Comparison of ENCODE assay signal across 10 cellular contexts in the genomic region with DNA sequence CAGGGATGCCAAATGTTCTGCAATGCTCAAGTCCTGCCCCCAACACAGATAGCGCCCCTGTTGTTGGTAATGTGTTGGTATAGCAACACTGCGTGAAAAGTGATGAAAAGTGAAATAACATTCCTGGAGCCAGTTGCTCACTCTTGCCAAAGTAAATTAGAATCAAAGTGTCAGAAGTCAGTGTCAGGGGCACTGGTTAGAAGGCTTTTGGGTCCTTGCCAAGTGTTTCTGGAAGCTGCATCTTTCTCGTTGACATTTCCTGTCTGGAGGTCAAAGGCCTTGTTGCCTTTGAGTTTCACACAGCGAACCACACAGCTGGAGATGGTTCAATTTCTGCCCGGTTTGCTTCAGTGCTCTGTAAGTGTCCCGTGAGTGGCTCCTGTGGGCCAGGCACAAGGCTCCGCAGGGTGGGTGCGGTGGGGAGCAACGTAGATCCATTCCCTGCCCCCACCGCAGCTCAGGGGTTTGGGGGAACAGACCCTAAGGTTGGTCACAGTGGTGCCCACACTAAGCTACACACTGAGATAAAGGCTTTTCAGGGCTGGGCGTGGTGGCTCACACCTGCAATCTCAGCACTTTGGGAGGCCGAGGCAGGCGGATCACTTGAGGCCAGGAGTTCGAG. TPM values are rescaled to one million over a fixed set of nuclear protein-coding genes. Genes with fewer than 3 reads are reported as not detected.
A peak's percentile ranks its signal among the peaks of the same experiment; 100 is the strongest.
DNase-seq lines count a peak whose midpoint lies in the region; ATAC-seq, FAIRE-seq and TF ChIP-seq lines count a peak whose summit lies in the region.
"Had no signal": no experiment of that assay in that cellular context is flagged by ENCODE, and none has a peak within 500 bp of the region (broad histone marks: within the 10 kb centered on the region; RNA-seq: fewer than 3 reads in every experiment).

No MANE protein-coding gene starts in this region.

- H3K36me3 ChIP-seq in HCT116 (ENCODE audit: control insufficient read depth in 1 of 2, insufficient read depth in 2 of 2, low read length in 2 of 2) = no peaks in the 10 kb centered on the region
- no peaks in the 10 kb centered on the region; the same call in 1 of the 2 replicates for H3K36me3 ChIP-seq in Panc1 (ENCODE audit: control insufficient read depth, insufficient read depth, low read length)
- H3K36me3 ChIP-seq in HepG2 (replicated peaks in 1 of 2; ENCODE audit: control insufficient read depth in 1 of 2, insufficient read depth in 2 of 2, low read length in 2 of 2) = no peaks in the 10 kb centered on the region
- H3K36me3 ChIP-seq: tibial nerve had no signal

- H3K4me1 ChIP-seq in HCT116 (ENCODE audit: control insufficient read depth in 1 of 2, insufficient read depth in 2 of 2, low read length in 2 of 2) (peaks cover 75 to 88% of the 10 kb centered on the region in 2 experiments), Panc1 (ENCODE audit: control insufficient read depth, insufficient read depth, low read length) (peaks cover 27% of the 10 kb centered on the region), HepG2 (ENCODE audit: insufficient read depth, low read length) (peaks cover 95% of the 10 kb centered on the region)

- intact Hi-C loops in HCT116 (cut with micrococcal nuclease) = no loop called here
- intact Hi-C loops in Panc1 (cut with micrococcal nuclease; ENCODE audit: unreplicated experiment) = no loop called here
- intact Hi-C loops in HepG2 (cut with micrococcal nuclease; ENCODE audit: unreplicated experiment) = loop anchor here (2.0 kb wide), 1 partner anchor 431 kb away; a partner anchor contains a TSS

- RAD21 ChIA-PET in HCT116 (lab: Charles Lee; ENCODE audit: low non-redundant PET in 1 of 2, low total read pairs in 2 of 2, uncharacterized antibody in 2 of 2, unreplicated experiment in 2 of 2) = no interaction called here

- TF ChIP-seq POLR2A in HCT116 (IDR thresholded peaks at IDR 0.05; ENCODE audit: borderline replicate concordance, extremely low read depth, insufficient read depth, insufficient read length) (no peak), HepG2 (IDR thresholded peaks at IDR 0.05; ENCODE audit: insufficient read depth in 1 of 2, low read depth in 2 of 2, low read length in 2 of 2) (no peak)

- TF ChIP-seq RAD21 in HCT116 (IDR thresholded peaks at IDR 0.05; ENCODE audit: low read depth) = no peak
- peak; percentile 25; the same call in 1 of the 2 replicates for TF ChIP-seq RAD21 in HepG2 (CRISPR knock-in tag; IDR thresholded peaks at IDR 0.05)

- DNase-seq in HCT116 (ENCODE audit: low read depth, low spot score) (no peak), Panc1 (ENCODE audit: low read depth, low spot score) (no peak), HepG2 (ENCODE audit: low spot score) (peak; percentile 96), anterior cingulate cortex (lab: John Stamatoyannopoulos, UW) (no peak), NCI-H2171 treated with DMSO at 0.1 percent for 48 hours (lab: John Stamatoyannopoulos, UW) (no peak), NCI-H1092 (lab: John Stamatoyannopoulos, UW) (no peak)
- DNase-seq: amniotic stem cell, KBM-7 had no signal

- BruUV-seq in HCT116 (replicated peaks; lab: Mats Ljungman, UMichigan) (no TSS peak), Panc1 (replicated peaks; lab: Mats Ljungman, UMichigan) (no TSS peak), HepG2 (replicated peaks; lab: Mats Ljungman, UMichigan) (no TSS peak)

- 2% methylated on average over 11 of the region's 14 CpGs for WGBS in HepG2 (ENCODE audit: low lambda C conversion rate)

- peak overlapping the region; percentile 34 for H3K4me2 ChIP-seq in HCT116 (ENCODE audit: low read length)
- peak overlapping the region; percentile 60 for H3K4me2 ChIP-seq in HepG2 (ENCODE audit: low read depth, low read length)

- H3K9ac ChIP-seq in HCT116 (ENCODE audit: low read length) = peak overlapping the region; percentile 14; the same call in 1 of the 2 replicates
- peak overlapping the region; percentile 9 for H3K9ac ChIP-seq in HepG2 (ENCODE audit: insufficient read depth, low read depth, low read length)

- H2AFZ ChIP-seq in HCT116 (ENCODE audit: low read depth, low read length, poor library complexity, severe bottlenecking) (no peak overlapping the region), HepG2 (ENCODE audit: low read length) (no peak overlapping the region)

- H3K4me3 ChIP-seq in HCT116 (replicated peaks in 1 of 2; ENCODE audit: low read depth in 1 of 2, low read length in 2 of 2) = no peak overlapping the region
- no peak overlapping the region for H3K4me3 ChIP-seq in Panc1 (ENCODE audit: low read depth in 2 of 2, low read length in 2 of 2)
- H3K4me3 ChIP-seq in HepG2 (replicated peaks in 1 of 3; ENCODE audit: insufficient read depth in 1 of 3, low read depth in 2 of 3, low read length in 3 of 3) = peak overlapping the region in 1 of 3 experiments; percentile 34; a peak in 3 of 6 replicates
- H3K4me3 ChIP-seq: tibial nerve had no signal

- H3K9me3 ChIP-seq in HCT116 (ENCODE audit: control insufficient read depth in 1 of 2, insufficient read depth in 1 of 2, low read depth in 1 of 2, low read length in 2 of 2) (no peaks in the 10 kb centered on the region), Panc1 (ENCODE audit: control insufficient read depth, insufficient read depth, low read depth, low read length) (no peaks in the 10 kb centered on the region), HepG2 (ENCODE audit: low read length) (no peaks in the 10 kb centered on the region)
- H3K9me3 ChIP-seq: tibial nerve had no signal

- no peaks in the 10 kb centered on the region for H3K9me2 ChIP-seq in HCT116 (ENCODE audit: insufficient read depth)

- ATAC-seq in HCT116 (no peak), Panc1 (no peak), HepG2 (peak; percentile 15)

- H4K20me1 ChIP-seq in HCT116 (ENCODE audit: insufficient read depth) = no peaks in the 10 kb centered on the region
- H4K20me1 ChIP-seq in HepG2 (ENCODE audit: insufficient read depth, low read length) = no peaks in the 10 kb centered on the region

- H3K27ac ChIP-seq in HCT116 (ENCODE audit: low read depth, low read length) (peak overlapping the region; percentile 4; the same call in 1 of the 2 replicates), Panc1 (ENCODE audit: low read length) (peak overlapping the region; percentile 53), HepG2 (ENCODE audit: extremely low read length, insufficient read depth, low read length) (peak overlapping the region; percentile 7)
- H3K27ac ChIP-seq: tibial nerve had no signal

- peak in 1 of 2 experiments; percentile 88; a peak in 2 of 4 replicates for TF ChIP-seq EP300 in HepG2 (IDR thresholded peaks at IDR 0.05; ENCODE audit: low read depth in 2 of 2, low read length in 2 of 2)
- TF ChIP-seq EP300 in HepG2 (CRISPR knock-in tag; IDR thresholded peaks at IDR 0.05; ENCODE audit: borderline replicate concordance) = peak; percentile 72

- H3K27me3 ChIP-seq in HCT116 (ENCODE audit: insufficient read depth, low read length) (no peaks in the 10 kb centered on the region), Panc1 (ENCODE audit: control insufficient read depth, insufficient read depth, low read length) (no peaks in the 10 kb centered on the region), HepG2 (ENCODE audit: control insufficient read depth in 1 of 2, insufficient read depth in 2 of 2, low read length in 2 of 2) (peaks cover 0 to 17% of the 10 kb centered on the region in 2 experiments; a peak in 2 of 5 replicates)
- H3K27me3 ChIP-seq: tibial nerve had no signal

- in situ Hi-C loops in Panc1 (cut with HindIII; ENCODE audit: low pct_unique_long_range_greater_than_20kb, low sequenced_read_pairs) = no loop called here
- in situ Hi-C loops in HepG2 (cut with HindIII; ENCODE audit: extremely low pct_ligation_motif_present, low pct_unique_long_range_greater_than_20kb) = no loop called here

- POLR2A ChIA-PET in HCT116 (lab: Charles Lee) = interaction anchor here (1.2 to 1.8 kb wide), 4 partner anchors 10 to 25 kb away, joined by 3 to 5 read pairs (median 4); a partner anchor contains a TSS
- POLR2A ChIA-PET in Panc1 (lab: Charles Lee) = interaction anchor here (0.7 kb wide), 1 partner anchor 10 kb away, joined by 6 read pairs; no protein-coding TSS in a partner anchor
- POLR2A ChIA-PET in HepG2 (lab: Yijun Ruan, JAX) = interaction anchor here (0.7 to 3.2 kb wide), 16 partner anchors 9 to 187 kb away, joined by 3 to 12 read pairs (median 4); a partner anchor contains a TSS

- H3K79me2 ChIP-seq in HCT116 (ENCODE audit: insufficient read depth, low read length) (peaks cover 13% of the 10 kb centered on the region), HepG2 (ENCODE audit: insufficient read depth, low read length) (no peaks in the 10 kb centered on the region)

- FAIRE-seq in HepG2 (lab: Jason Lieb, UNC) = peak; percentile 98
- FAIRE-seq: TTC549 had no signal

- CTCF ChIA-PET in HCT116 (lab: Charles Lee) (interaction anchor here (0.7 to 2.2 kb wide), 2 partner anchors 14 to 30 kb away, joined by 4 to 7 read pairs; no protein-coding TSS in a partner anchor), Panc1 (lab: Charles Lee) (interaction anchor here (0.6 kb wide), 3 partner anchors 11 to 49 kb away, joined by 3 to 9 read pairs (median 6); no protein-coding TSS in a partner anchor), HepG2 (lab: Yijun Ruan, JAX; ENCODE audit: low intra/inter-chr PET ratio, low total read pairs) (no interaction called here)

- no peak for TF ChIP-seq CTCF in HCT116 (IDR thresholded peaks at IDR 0.05 in 2 of 3, conservative IDR thresholded peaks at IDR 0.05 in 1 of 3; ENCODE audit: borderline replicate concordance in 1 of 3, insufficient read depth in 1 of 3, low read depth in 2 of 3, low read length in 2 of 3)
- no peak for TF ChIP-seq CTCF in Panc1 (IDR thresholded peaks at IDR 0.05)
- TF ChIP-seq CTCF in HepG2 (CRISPR knock-in tag; IDR thresholded peaks at IDR 0.05) = no peak

RNA-seq across cellular contexts. Expression of a gene that starts 3.6 kb away (rescaled TPM):
- 79.3 TPM for total RNA-seq in HCT116 (2021; ENCODE audit: unreplicated experiment)
- polyA plus RNA-seq in HCT116 (2012) = 60.1 and 73.5 TPM in 2 replicates
- 46.6 TPM for total RNA-seq in Panc1 (2021; ENCODE audit: unreplicated experiment)
- 70.7 TPM for polyA plus RNA-seq in Panc1 (2012; ENCODE audit: insufficient read length)
- total RNA-seq in HepG2 (2016; rRNA removed; fragmentation: Illumina TruSeq; extraction: Trizol) = 0.42 and 0.69 TPM in 2 replicates
- 0.20 TPM in 1 of 2 replicates, not detected in the other for total RNA-seq in HepG2 (2016; cell fraction: cytosol; rRNA removed; fragmentation: Illumina TruSeq; extraction: Trizol; ENCODE audit: low read depth)
- total RNA-seq in HepG2 (2016; cell fraction: insoluble cytoplasmic fraction; rRNA removed; fragmentation: Illumina TruSeq; extraction: Trizol) = 0.18 and 0.41 TPM in 2 replicates
- total RNA-seq in HepG2 (2016; cell fraction: membrane; rRNA removed; fragmentation: Illumina TruSeq; extraction: Trizol) = 0.41 and 0.56 TPM in 2 replicates
- 0.50 and 0.63 TPM in 2 replicates for total RNA-seq in HepG2 (2016; cell fraction: nucleus; rRNA removed; fragmentation: Illumina TruSeq; extraction: Trizol)
- 5.6 and 10.9 TPM in 2 replicates for polyA plus RNA-seq in HepG2 (2011; rRNA removed)
- polyA plus RNA-seq in HepG2 (2011; cell fraction: cytosol; rRNA removed) = 5.4 and 6.9 TPM in 2 replicates
- polyA plus RNA-seq in HepG2 (2011; cell fraction: nucleus; rRNA removed) = 29.9 and 34.7 TPM in 2 replicates
- polyA plus RNA-seq in HepG2 (2012) = 2.2 and 2.9 TPM in 2 replicates
- polyA plus RNA-seq in HepG2 (2016; cell fraction: cytosol; fragmentation: Illumina TruSeq; extraction: Trizol; ENCODE audit: low read depth) = 0.05 and 0.19 TPM in 2 replicates
- 0.27 and 0.41 TPM in 2 replicates for polyA plus RNA-seq in HepG2 (2016; cell fraction: insoluble cytoplasmic fraction; fragmentation: Illumina TruSeq; extraction: Trizol; ENCODE audit: low read depth)
- 0.14 and 0.18 TPM in 2 replicates for polyA plus RNA-seq in HepG2 (2016; cell fraction: membrane; fragmentation: Illumina TruSeq; extraction: Trizol; ENCODE audit: low read depth)
- polyA plus RNA-seq in HepG2 (2016; cell fraction: nucleus; fragmentation: Illumina TruSeq; extraction: Trizol; ENCODE audit: insufficient read depth, low read depth) = 0.77 and 1.00 TPM in 2 replicates
- polyA minus RNA-seq in HepG2 (2011; rRNA and poly(A)+ RNA removed; ENCODE audit: low replicate concordance) = 20.1 and 31.6 TPM in 2 replicates
- polyA minus RNA-seq in HepG2 (2011; cell fraction: cytosol; rRNA and poly(A)+ RNA removed) = 4.4 and 5.7 TPM in 2 replicates
- polyA minus RNA-seq in HepG2 (2011; cell fraction: nucleus; rRNA and poly(A)+ RNA removed) = 7.1 and 7.5 TPM in 2 replicates

RNA-seq across cellular contexts. Expression of a gene that starts 25.6 kb away (rescaled TPM):
- total RNA-seq in HCT116 (2021; ENCODE audit: unreplicated experiment) (43.2 TPM), Panc1 (2021; ENCODE audit: unreplicated experiment) (48.7 TPM), HepG2 (2016; rRNA removed; fragmentation: Illumina TruSeq; extraction: Trizol) (4.2 and 4.4 TPM in 2 replicates)
- polyA plus RNA-seq in HCT116 (2012) = 25.9 and 27.2 TPM in 2 replicates
- polyA plus RNA-seq in Panc1 (2012; ENCODE audit: insufficient read length) = 74.7 TPM
- 1.8 TPM in 2 replicates for total RNA-seq in HepG2 (2016; cell fraction: cytosol; rRNA removed; fragmentation: Illumina TruSeq; extraction: Trizol; ENCODE audit: low read depth)
- 4.1 and 4.5 TPM in 2 replicates for total RNA-seq in HepG2 (2016; cell fraction: insoluble cytoplasmic fraction; rRNA removed; fragmentation: Illumina TruSeq; extraction: Trizol)
- 3.8 and 4.0 TPM in 2 replicates for total RNA-seq in HepG2 (2016; cell fraction: membrane; rRNA removed; fragmentation: Illumina TruSeq; extraction: Trizol)
- total RNA-seq in HepG2 (2016; cell fraction: nucleus; rRNA removed; fragmentation: Illumina TruSeq; extraction: Trizol) = 3.8 and 3.9 TPM in 2 replicates
- 3.9 and 5.1 TPM in 2 replicates for polyA plus RNA-seq in HepG2 (2011; rRNA removed)
- polyA plus RNA-seq in HepG2 (2011; cell fraction: cytosol; rRNA removed) = 4.8 TPM in 2 replicates
- polyA plus RNA-seq in HepG2 (2011; cell fraction: nucleus; rRNA removed) = 6.2 and 6.9 TPM in 2 replicates
- polyA plus RNA-seq in HepG2 (2012) = 6.6 and 10.2 TPM in 2 replicates
- 2.1 and 2.2 TPM in 2 replicates for polyA plus RNA-seq in HepG2 (2016; cell fraction: cytosol; fragmentation: Illumina TruSeq; extraction: Trizol; ENCODE audit: low read depth)
- polyA plus RNA-seq in HepG2 (2016; cell fraction: insoluble cytoplasmic fraction; fragmentation: Illumina TruSeq; extraction: Trizol; ENCODE audit: low read depth) = 8.6 and 11.0 TPM in 2 replicates
- 4.0 and 4.8 TPM in 2 replicates for polyA plus RNA-seq in HepG2 (2016; cell fraction: membrane; fragmentation: Illumina TruSeq; extraction: Trizol; ENCODE audit: low read depth)
- 7.7 and 8.7 TPM in 2 replicates for polyA plus RNA-seq in HepG2 (2016; cell fraction: nucleus; fragmentation: Illumina TruSeq; extraction: Trizol; ENCODE audit: insufficient read depth, low read depth)
- polyA minus RNA-seq in HepG2 (2011; rRNA and poly(A)+ RNA removed; ENCODE audit: low replicate concordance) = 9.1 and 17.2 TPM in 2 replicates
- 4.5 and 4.6 TPM in 2 replicates for polyA minus RNA-seq in HepG2 (2011; cell fraction: cytosol; rRNA and poly(A)+ RNA removed)
- polyA minus RNA-seq in HepG2 (2011; cell fraction: nucleus; rRNA and poly(A)+ RNA removed) = 7.9 and 8.1 TPM in 2 replicates

RNA-seq across cellular contexts. Expression of a gene that starts 37.1 kb away (rescaled TPM):
- total RNA-seq in HCT116 (2021; ENCODE audit: unreplicated experiment) = 23.3 TPM
- 17.9 and 19.0 TPM in 2 replicates for polyA plus RNA-seq in HCT116 (2012)
- 34.9 TPM for total RNA-seq in Panc1 (2021; ENCODE audit: unreplicated experiment)
- polyA plus RNA-seq in Panc1 (2012; ENCODE audit: insufficient read length) = 29.9 TPM
- total RNA-seq in HepG2 (2016; rRNA removed; fragmentation: Illumina TruSeq; extraction: Trizol) = 27.5 and 28.3 TPM in 2 replicates
- total RNA-seq in HepG2 (2016; cell fraction: cytosol; rRNA removed; fragmentation: Illumina TruSeq; extraction: Trizol; ENCODE audit: low read depth) = 3.8 and 5.6 TPM in 2 replicates
- total RNA-seq in HepG2 (2016; cell fraction: insoluble cytoplasmic fraction; rRNA removed; fragmentation: Illumina TruSeq; extraction: Trizol) = 24.3 and 26.6 TPM in 2 replicates
- 15.3 and 15.8 TPM in 2 replicates for total RNA-seq in HepG2 (2016; cell fraction: membrane; rRNA removed; fragmentation: Illumina TruSeq; extraction: Trizol)
- total RNA-seq in HepG2 (2016; cell fraction: nucleus; rRNA removed; fragmentation: Illumina TruSeq; extraction: Trizol) = 16.1 TPM in 2 replicates
- polyA plus RNA-seq in HepG2 (2011; rRNA removed) = 32.6 and 35.2 TPM in 2 replicates
- 26.2 and 29.9 TPM in 2 replicates for polyA plus RNA-seq in HepG2 (2011; cell fraction: cytosol; rRNA removed)
- polyA plus RNA-seq in HepG2 (2011; cell fraction: nucleus; rRNA removed) = 26.6 and 29.2 TPM in 2 replicates
- 15.9 and 21.3 TPM in 2 replicates for polyA plus RNA-seq in HepG2 (2012)
- 2.8 and 2.9 TPM in 2 replicates for polyA plus RNA-seq in HepG2 (2016; cell fraction: cytosol; fragmentation: Illumina TruSeq; extraction: Trizol; ENCODE audit: low read depth)
- 23.4 and 28.3 TPM in 2 replicates for polyA plus RNA-seq in HepG2 (2016; cell fraction: insoluble cytoplasmic fraction; fragmentation: Illumina TruSeq; extraction: Trizol; ENCODE audit: low read depth)
- polyA plus RNA-seq in HepG2 (2016; cell fraction: membrane; fragmentation: Illumina TruSeq; extraction: Trizol; ENCODE audit: low read depth) = 9.8 and 10.2 TPM in 2 replicates
- polyA plus RNA-seq in HepG2 (2016; cell fraction: nucleus; fragmentation: Illumina TruSeq; extraction: Trizol; ENCODE audit: insufficient read depth, low read depth) = 26.8 and 29.5 TPM in 2 replicates
- 25.3 and 27.5 TPM in 2 replicates for polyA minus RNA-seq in HepG2 (2011; rRNA and poly(A)+ RNA removed; ENCODE audit: low replicate concordance)
- 11.1 and 12.5 TPM in 2 replicates for polyA minus RNA-seq in HepG2 (2011; cell fraction: cytosol; rRNA and poly(A)+ RNA removed)
- polyA minus RNA-seq in HepG2 (2011; cell fraction: nucleus; rRNA and poly(A)+ RNA removed) = 9.7 and 12.8 TPM in 2 replicates

RNA-seq across cellular contexts. Expression of a gene that starts 37.4 kb away (rescaled TPM):
- total RNA-seq in HCT116 (2021; ENCODE audit: unreplicated experiment) = 407 TPM
- polyA plus RNA-seq in HCT116 (2012) = 326 and 476 TPM in 2 replicates
- 413 TPM for total RNA-seq in Panc1 (2021; ENCODE audit: unreplicated experiment)
- 260 TPM for polyA plus RNA-seq in Panc1 (2012; ENCODE audit: insufficient read length)
- total RNA-seq in HepG2 (2016; rRNA removed; fragmentation: Illumina TruSeq; extraction: Trizol) = 428 and 565 TPM in 2 replicates
- 145 and 147 TPM in 2 replicates for total RNA-seq in HepG2 (2016; cell fraction: cytosol; rRNA removed; fragmentation: Illumina TruSeq; extraction: Trizol; ENCODE audit: low read depth)
- 423 and 597 TPM in 2 replicates for total RNA-seq in HepG2 (2016; cell fraction: insoluble cytoplasmic fraction; rRNA removed; fragmentation: Illumina TruSeq; extraction: Trizol)
- 127 and 132 TPM in 2 replicates for total RNA-seq in HepG2 (2016; cell fraction: membrane; rRNA removed; fragmentation: Illumina TruSeq; extraction: Trizol)
- total RNA-seq in HepG2 (2016; cell fraction: nucleus; rRNA removed; fragmentation: Illumina TruSeq; extraction: Trizol) = 130 and 138 TPM in 2 replicates
- polyA plus RNA-seq in HepG2 (2011; rRNA removed) = 151 and 158 TPM in 2 replicates
- polyA plus RNA-seq in HepG2 (2011; cell fraction: cytosol; rRNA removed) = 234 and 269 TPM in 2 replicates
- 56.2 and 75.0 TPM in 2 replicates for polyA plus RNA-seq in HepG2 (2011; cell fraction: nucleus; rRNA removed)
- 326 and 491 TPM in 2 replicates for polyA plus RNA-seq in HepG2 (2012)
- 154 and 165 TPM in 2 replicates for polyA plus RNA-seq in HepG2 (2016; cell fraction: cytosol; fragmentation: Illumina TruSeq; extraction: Trizol; ENCODE audit: low read depth)
- polyA plus RNA-seq in HepG2 (2016; cell fraction: insoluble cytoplasmic fraction; fragmentation: Illumina TruSeq; extraction: Trizol; ENCODE audit: low read depth) = 570 and 628 TPM in 2 replicates
- polyA plus RNA-seq in HepG2 (2016; cell fraction: membrane; fragmentation: Illumina TruSeq; extraction: Trizol; ENCODE audit: low read depth) = 119 and 124 TPM in 2 replicates
- 239 and 245 TPM in 2 replicates for polyA plus RNA-seq in HepG2 (2016; cell fraction: nucleus; fragmentation: Illumina TruSeq; extraction: Trizol; ENCODE audit: insufficient read depth, low read depth)
- polyA minus RNA-seq in HepG2 (2011; rRNA and poly(A)+ RNA removed; ENCODE audit: low replicate concordance) = 144 and 283 TPM in 2 replicates
- polyA minus RNA-seq in HepG2 (2011; cell fraction: cytosol; rRNA and poly(A)+ RNA removed) = 85.5 and 89.1 TPM in 2 replicates
- polyA minus RNA-seq in HepG2 (2011; cell fraction: nucleus; rRNA and poly(A)+ RNA removed) = 33.7 and 56.1 TPM in 2 replicates

RNA-seq across cellular contexts. Expression of a gene that starts 47.4 kb away (rescaled TPM):
- total RNA-seq in HCT116 (2021; ENCODE audit: unreplicated experiment) (115 TPM), Panc1 (2021; ENCODE audit: unreplicated experiment) (63.4 TPM), HepG2 (2016; rRNA removed; fragmentation: Illumina TruSeq; extraction: Trizol) (31.4 and 48.6 TPM in 2 replicates)
- polyA plus RNA-seq in HCT116 (2012) = 108 and 113 TPM in 2 replicates
- polyA plus RNA-seq in Panc1 (2012; ENCODE audit: insufficient read length) = 82.5 TPM
- total RNA-seq in HepG2 (2016; cell fraction: cytosol; rRNA removed; fragmentation: Illumina TruSeq; extraction: Trizol; ENCODE audit: low read depth) = 21.9 and 22.5 TPM in 2 replicates
- 34.5 and 55.6 TPM in 2 replicates for total RNA-seq in HepG2 (2016; cell fraction: insoluble cytoplasmic fraction; rRNA removed; fragmentation: Illumina TruSeq; extraction: Trizol)
- total RNA-seq in HepG2 (2016; cell fraction: membrane; rRNA removed; fragmentation: Illumina TruSeq; extraction: Trizol) = 26.2 and 30.0 TPM in 2 replicates
- total RNA-seq in HepG2 (2016; cell fraction: nucleus; rRNA removed; fragmentation: Illumina TruSeq; extraction: Trizol) = 41.8 and 49.7 TPM in 2 replicates
- 42.8 and 42.9 TPM in 2 replicates for polyA plus RNA-seq in HepG2 (2011; rRNA removed)
- 24.5 and 47.2 TPM in 2 replicates for polyA plus RNA-seq in HepG2 (2011; cell fraction: cytosol; rRNA removed)
- 143 and 153 TPM in 2 replicates for polyA plus RNA-seq in HepG2 (2011; cell fraction: nucleus; rRNA removed)
- polyA plus RNA-seq in HepG2 (2012) = 22.5 and 24.0 TPM in 2 replicates
- polyA plus RNA-seq in HepG2 (2016; cell fraction: cytosol; fragmentation: Illumina TruSeq; extraction: Trizol; ENCODE audit: low read depth) = 20.3 and 23.1 TPM in 2 replicates
- 30.7 and 32.5 TPM in 2 replicates for polyA plus RNA-seq in HepG2 (2016; cell fraction: insoluble cytoplasmic fraction; fragmentation: Illumina TruSeq; extraction: Trizol; ENCODE audit: low read depth)
- 20.1 and 23.2 TPM in 2 replicates for polyA plus RNA-seq in HepG2 (2016; cell fraction: membrane; fragmentation: Illumina TruSeq; extraction: Trizol; ENCODE audit: low read depth)
- polyA plus RNA-seq in HepG2 (2016; cell fraction: nucleus; fragmentation: Illumina TruSeq; extraction: Trizol; ENCODE audit: insufficient read depth, low read depth) = 95.9 and 100 TPM in 2 replicates
- 14.0 and 27.7 TPM in 2 replicates for polyA minus RNA-seq in HepG2 (2011; rRNA and poly(A)+ RNA removed; ENCODE audit: low replicate concordance)
- polyA minus RNA-seq in HepG2 (2011; cell fraction: cytosol; rRNA and poly(A)+ RNA removed) = 5.2 and 5.9 TPM in 2 replicates
- 21.5 and 23.6 TPM in 2 replicates for polyA minus RNA-seq in HepG2 (2011; cell fraction: nucleus; rRNA and poly(A)+ RNA removed)

Comparison
In these comparisons a context has a peak if more than half of its experiments do, and no peak if none do; other contexts are left out.
1. RNA of a gene that starts 3.6 kb away (total RNA-seq): 79.3 TPM in HCT116 (single experiment) and 46.6 TPM in Panc1 (single experiment); 0.18 to 0.69 TPM in HepG2; every median in the first group is over 10 times any median in the second.
2. Peak in every context shown above with its lines, with median percentiles within 50 percentile points of each other: H3K27ac ChIP-seq.